Comparison of ENCODE assay signal across 21 cellular contexts in genomic region chr12:7009512-7009911, GRCh38. TPM values are rescaled to one million over a fixed set of nuclear protein-coding genes. Genes with fewer than 3 reads are reported as not detected.
"Had no signal": no experiment of that assay in that cellular context is flagged by ENCODE, and none has a peak within 500 bp of the region (broad histone marks: within the 10 kb centered on the region; RNA-seq: fewer than 3 reads in every experiment).

No MANE protein-coding gene starts in this region.

- DNase-seq: cerebellar nuclear complex; colonic mucosa; effector CD4-positive, alpha-beta T cell; endodermal cell; erythroblast; glutamatergic neuron; left lung; naive thymus-derived CD4-positive, alpha-beta T cell; nephron progenitor cell; stimulated activated CD4-positive, alpha-beta T cell treated with anti-CD3 and anti-CD28 coated beads, Interleukin-12 subunit alpha, Interleukin-12 subunit beta, amount 100 ng/mL, for 4 hours; stimulated activated naive CD4-positive, alpha-beta T cell treated with Interleukin-2 at 50 U/mL for 16 hours; thyroid gland had no signal

- H3K9me3 ChIP-seq: colonic mucosa, gastroesophageal sphincter, left lung, suprapubic skin, thyroid gland, vagina had no signal

- H2AFZ ChIP-seq: parathyroid adenoma had no signal

- H3K27ac ChIP-seq: colonic mucosa, gastroesophageal sphincter, parathyroid adenoma, skin epidermis, suprapubic skin, thyroid gland, vagina had no signal

- H3K4me1 ChIP-seq: colonic mucosa, gastroesophageal sphincter, parathyroid adenoma, suprapubic skin, vagina had no signal

- H3K27me3 ChIP-seq: colonic mucosa, gastroesophageal sphincter, left lung, suprapubic skin, thyroid gland, vagina had no signal

- ATAC-seq: gastroesophageal sphincter; left lung; naive thymus-derived CD4-positive, alpha-beta T cell; sciatic nerve had no signal

- H3K36me3 ChIP-seq: colonic mucosa, thyroid gland, vagina had no signal

- FAIRE-seq: endothelial cell of umbilical vein, keratinocyte had no signal

- H3K4me3 ChIP-seq: colonic mucosa, gastroesophageal sphincter, left lung, skin epidermis, suprapubic skin, thyroid gland, vagina had no signal

- H3K9ac ChIP-seq: parathyroid adenoma had no signal

RNA-seq across cellular contexts. Expression of gene C1S, which starts 51.0 kb away (rescaled TPM):
- polyA plus RNA-seq: naive thymus-derived CD4-positive, alpha-beta T cell had no signal

RNA-seq across cellular contexts. Expression of gene PTPN6, which starts 58.4 kb away (rescaled TPM):
- total RNA-seq: fibroblast of lung had no signal
